Comparison of ENCODE assay signal across 18 cellular contexts in genomic region chr2:160581035-160581434, GRCh38.
DNase-seq lines count a peak whose midpoint lies in the region; ATAC-seq and TF ChIP-seq lines count a peak whose summit lies in the region.
"Had no signal": no experiment of that assay in that cellular context is flagged by ENCODE, and none has a peak within 500 bp of the region (broad histone marks: within the 10 kb centered on the region; RNA-seq: fewer than 3 reads in every experiment).

No MANE protein-coding gene starts in this region.

- peaks cover 20% of the 10 kb centered on the region for H3K4me1 Mint-ChIP-seq in endothelial cell (ENCODE audit: unreplicated experiment)
- no peaks in the 10 kb centered on the region for H3K4me1 Mint-ChIP-seq in activated naive CD8-positive, alpha-beta T cell treated with anti-CD3 and anti-CD28 coated beads, Interleukin-2, amount 50 U/mL, for 24 hours
- H3K4me1 Mint-ChIP-seq: activated CD8-positive, alpha-beta memory T cell treated with anti-CD3 and anti-CD28 coated beads, Interleukin-2, amount 10 ng/mL, durations not matched to agents 7 days and 5 days had no signal

- H3K9me3 ChIP-seq in osteoblast (ENCODE audit: low read depth, low read length): no peaks in the 10 kb centered on the region

- peak overlapping the region; percentile 36 for H2AFZ ChIP-seq in osteoblast (ENCODE audit: low read length)

- no peak overlapping the region for H3K4me3 Mint-ChIP-seq in endothelial cell (ENCODE audit: unreplicated experiment)
- no peak overlapping the region for H3K4me3 Mint-ChIP-seq in activated naive CD8-positive, alpha-beta T cell treated with anti-CD3 and anti-CD28 coated beads, Interleukin-2, amount 50 U/mL, for 24 hours
- H3K4me3 Mint-ChIP-seq: activated CD8-positive, alpha-beta memory T cell treated with anti-CD3 and anti-CD28 coated beads, Interleukin-2, amount 10 ng/mL, durations not matched to agents 7 days and 5 days; natural killer cell had no signal

- H3K27ac Mint-ChIP-seq in endothelial cell (ENCODE audit: unreplicated experiment): no peak overlapping the region
- H3K27ac Mint-ChIP-seq in activated naive CD8-positive, alpha-beta T cell treated with anti-CD3 and anti-CD28 coated beads, Interleukin-2, amount 50 U/mL, for 24 hours: no peak overlapping the region
- H3K27ac Mint-ChIP-seq: activated CD8-positive, alpha-beta memory T cell treated with anti-CD3 and anti-CD28 coated beads, Interleukin-2, amount 10 ng/mL, durations not matched to agents 7 days and 5 days; natural killer cell; progenitor cell of endocrine pancreas had no signal

- H3K4me2 ChIP-seq in osteoblast (ENCODE audit: insufficient read depth, low read length): peak overlapping the region; percentile 44

- DNase-seq in EH (ENCODE audit: low read depth) (peak; percentile 64), RPMI7951 (ENCODE audit: low read depth) (peak; percentile 83), fibroblast of pulmonary artery (ENCODE audit: low read depth) (peak; percentile 27), osteoblast (ENCODE audit: insufficient read length, low spot score, missing footprints) (peak; percentile 56), DMS153 treated with DMSO at 0.1 percent for 48 hours (lab: John Stamatoyannopoulos, UW; ENCODE audit: unreplicated experiment) (no peak), NCI-H748 (lab: John Stamatoyannopoulos, UW; ENCODE audit: unreplicated experiment) (no peak), endothelial cell (ENCODE audit: low spot score) (no peak)
- no peak for DNase-seq in activated naive CD8-positive, alpha-beta T cell treated with anti-CD3 and anti-CD28 coated beads, Interleukin-2, amount 50 U/mL, for 24 hours
- DNase-seq: activated CD8-positive, alpha-beta memory T cell treated with anti-CD3 and anti-CD28 coated beads, Interleukin-2, amount 10 ng/mL, durations not matched to agents 7 days and 5 days; central memory CD4-positive, alpha-beta T cell; KG1; natural killer cell; NCI-H1930; NCI-H510A treated with DMSO at 0.1 percent for 48 hours; stimulated activated CD4-positive, alpha-beta T cell treated with anti-CD3 and anti-CD28 coated beads, Interleukin-4, amount 100 ng/mL, for 1 hour had no signal

- H3K4me3 ChIP-seq in fibroblast of pulmonary artery (replicated peaks; ENCODE audit: low read depth, low read length) (no peak overlapping the region), osteoblast (ENCODE audit: insufficient read depth, low read length) (no peak overlapping the region)
- H3K4me3 ChIP-seq: lung, skin epidermis had no signal

- peaks cover 3% of the 10 kb centered on the region for H3K36me3 Mint-ChIP-seq in endothelial cell (ENCODE audit: low read depth, unreplicated experiment)
- no peaks in the 10 kb centered on the region for H3K36me3 Mint-ChIP-seq in activated naive CD8-positive, alpha-beta T cell treated with anti-CD3 and anti-CD28 coated beads, Interleukin-2, amount 50 U/mL, for 24 hours (ENCODE audit: low read depth)
- H3K36me3 Mint-ChIP-seq: activated CD8-positive, alpha-beta memory T cell treated with anti-CD3 and anti-CD28 coated beads, Interleukin-2, amount 10 ng/mL, durations not matched to agents 7 days and 5 days; natural killer cell had no signal

- H3K27ac ChIP-seq in osteoblast (ENCODE audit: low read depth, low read length): peak overlapping the region; percentile 68
- H3K27ac ChIP-seq: skin epidermis had no signal

- no peaks in the 10 kb centered on the region for H4K20me1 ChIP-seq in osteoblast (ENCODE audit: insufficient read depth, low read length)

- no peaks in the 10 kb centered on the region for H3K27me3 ChIP-seq in osteoblast (ENCODE audit: insufficient read depth, low read length)

- no peaks in the 10 kb centered on the region for H3K36me3 ChIP-seq in osteoblast (ENCODE audit: insufficient read depth, low read length)

- peaks cover 52% of the 10 kb centered on the region for H3K4me1 ChIP-seq in osteoblast (ENCODE audit: insufficient read depth, low read length)

- H3K27me3 Mint-ChIP-seq in endothelial cell (ENCODE audit: unreplicated experiment): peaks cover 2% of the 10 kb centered on the region
- no peaks in the 10 kb centered on the region for H3K27me3 Mint-ChIP-seq in activated naive CD8-positive, alpha-beta T cell treated with anti-CD3 and anti-CD28 coated beads, Interleukin-2, amount 50 U/mL, for 24 hours
- H3K27me3 Mint-ChIP-seq: activated CD8-positive, alpha-beta memory T cell treated with anti-CD3 and anti-CD28 coated beads, Interleukin-2, amount 10 ng/mL, durations not matched to agents 7 days and 5 days; progenitor cell of endocrine pancreas had no signal

- H3K79me2 ChIP-seq in osteoblast (ENCODE audit: insufficient read depth, low read length): no peaks in the 10 kb centered on the region

- no peaks in the 10 kb centered on the region for H3K9me3 Mint-ChIP-seq in endothelial cell (ENCODE audit: unreplicated experiment)
- no peaks in the 10 kb centered on the region for H3K9me3 Mint-ChIP-seq in activated naive CD8-positive, alpha-beta T cell treated with anti-CD3 and anti-CD28 coated beads, Interleukin-2, amount 50 U/mL, for 24 hours
- H3K9me3 Mint-ChIP-seq: natural killer cell had no signal

- ATAC-seq in activated naive CD8-positive, alpha-beta T cell treated with anti-CD3 and anti-CD28 coated beads, Interleukin-2, amount 50 U/mL, for 24 hours: no peak
- ATAC-seq: activated CD8-positive, alpha-beta memory T cell treated with anti-CD3 and anti-CD28 coated beads, Interleukin-2, amount 10 ng/mL, durations not matched to agents 7 days and 5 days; natural killer cell had no signal

- TF ChIP-seq CTCF in fibroblast of pulmonary artery (IDR thresholded peaks at IDR 0.05; ENCODE audit: low read length, missing control alignments): no peak
- TF ChIP-seq CTCF in osteoblast (IDR thresholded peaks at IDR 0.05; ENCODE audit: extremely low read depth, low read depth, low read length): no peak
- TF ChIP-seq CTCF in endothelial cell (IDR thresholded peaks at IDR 0.05; ENCODE audit: unreplicated experiment): no peak

Comparison
In these comparisons a context has a peak if more than half of its experiments do, and no peak if none do; other contexts are left out.
1. DNase-seq: peak in EH (single experiment), RPMI7951 (single experiment), fibroblast of pulmonary artery (single experiment) and osteoblast (single experiment); none in DMS153 treated with DMSO at 0.1 percent for 48 hours (single experiment), NCI-H748 (single experiment), endothelial cell (single experiment) and activated naive CD8-positive, alpha-beta T cell treated with anti-CD3 and anti-CD28 coated beads, Interleukin-2, amount 50 U/mL, for 24 hours (single experiment).